In the genomic region with DNA sequence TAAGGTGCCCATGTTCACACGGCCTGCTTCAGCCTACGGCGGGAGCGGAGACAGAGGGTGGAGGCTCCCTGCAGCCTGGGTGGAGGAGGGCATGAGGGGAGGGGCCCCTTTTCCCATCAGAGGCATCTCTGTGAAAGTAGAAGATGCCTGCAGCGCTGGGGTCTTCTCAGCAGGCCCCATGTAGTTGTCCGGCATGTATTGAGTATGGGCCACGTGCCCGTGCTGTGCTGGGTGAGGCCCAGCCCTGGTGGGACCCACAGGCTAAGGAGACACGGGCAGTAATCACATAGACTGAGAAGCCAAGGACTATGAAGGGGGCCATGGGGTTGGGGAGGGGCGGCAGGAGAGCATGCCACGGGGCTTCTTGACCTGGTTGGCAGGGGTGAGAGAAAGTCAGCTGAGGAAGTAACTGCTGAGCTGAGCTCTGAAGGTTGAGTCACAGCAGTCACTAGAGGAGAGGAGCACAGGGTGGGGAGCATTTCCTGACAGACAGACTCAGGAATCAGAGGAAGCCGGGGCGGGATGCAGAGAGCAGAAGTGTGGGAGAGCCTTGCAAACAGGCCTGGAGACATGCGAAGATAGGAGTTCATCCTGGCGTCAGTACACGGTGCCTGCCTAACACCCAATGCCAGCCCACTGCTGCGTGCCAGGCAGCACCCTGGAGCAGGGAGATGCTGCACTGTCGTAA, we compare ENCODE assay signal across 17 cellular contexts. TPM values are rescaled to one million over a fixed set of nuclear protein-coding genes. Genes with fewer than 3 reads are reported as not detected.
DNase-seq lines count a peak whose midpoint lies in the region; ATAC-seq, FAIRE-seq and TF ChIP-seq lines count a peak whose summit lies in the region.
"Had no signal": no experiment of that assay in that cellular context is flagged by ENCODE, and none has a peak within 500 bp of the region (broad histone marks: within the 10 kb centered on the region; RNA-seq: fewer than 3 reads in every experiment).

No MANE protein-coding gene starts in this region.

- DNase-seq in HT1080 (ENCODE audit: low read depth) (peak; percentile 60), endothelial cell of umbilical vein (ENCODE audit: low read depth, low spot score) (peak; percentile 65), lung (ENCODE audit: low spot score) (no peak), C1 segment of cervical spinal cord (lab: John Stamatoyannopoulos, UW) (no peak), cortex of kidney (lab: John Stamatoyannopoulos, UW) (no peak)
- DNase-seq: amniotic stem cell; effector CD8-positive, alpha-beta T cell; gastrocnemius medialis; retina; stimulated activated naive CD4-positive, alpha-beta T cell had no signal

- H3K9me3 ChIP-seq in BLaER1 (no peaks in the 10 kb centered on the region), endothelial cell of umbilical vein (replicated peaks; ENCODE audit: control insufficient read depth, insufficient read depth, low read length) (no peaks in the 10 kb centered on the region), lung (ENCODE audit: control insufficient read depth in 2 of 2, insufficient read depth in 1 of 2, low read length in 1 of 2) (peaks cover 0 to 2% of the 10 kb centered on the region in 2 donors)
- H3K9me3 ChIP-seq: gastrocnemius medialis had no signal

- dilution Hi-C loops in endothelial cell of umbilical vein (cut with MboI; ENCODE audit: extremely low pct_ligation_motif_present, low sequenced_read_pairs), result no loop called here

- POLR2A ChIA-PET in endothelial cell of umbilical vein (lab: Charles Lee), result no interaction called here

- peaks cover 62% of the 10 kb centered on the region for H3K4me1 ChIP-seq in BLaER1
- H3K4me1 ChIP-seq in endothelial cell of umbilical vein (ENCODE audit: control insufficient read depth, extremely low read depth, insufficient read depth, low read length), result peaks cover 8% of the 10 kb centered on the region
- peaks cover 0 to 8% of the 10 kb centered on the region in 2 donors for H3K4me1 ChIP-seq in lung (ENCODE audit: control insufficient read depth in 2 of 2, insufficient read depth in 2 of 2, low read length in 2 of 2)
- H3K4me1 ChIP-seq: gastrocnemius medialis had no signal

- no peaks in the 10 kb centered on the region for H3K79me2 ChIP-seq in endothelial cell of umbilical vein (ENCODE audit: control insufficient read depth, insufficient read depth, low read length)

- CTCF ChIA-PET in endothelial cell of umbilical vein (lab: Charles Lee), result interaction anchor here (0.7 to 2.5 kb wide), 2 partner anchors 9 to 556 kb away, joined by 3 to 6 read pairs; no protein-coding TSS in a partner anchor

- intact Hi-C loops in endothelial cell of umbilical vein (cut with micrococcal nuclease), result loop anchor here (5.0 kb wide), 1 partner anchor 260 kb away; no protein-coding TSS in a partner anchor

- H3K27ac ChIP-seq in BLaER1 (peak overlapping the region; percentile 63), endothelial cell of umbilical vein (ENCODE audit: insufficient read depth, low read depth, low read length) (no peak overlapping the region), lung (ENCODE audit: low read depth in 1 of 2, low read length in 1 of 2) (peak overlapping the region in 1 of 2 donors; percentile 26)
- H3K27ac ChIP-seq: gastrocnemius medialis, SK-N-MC had no signal

- TF ChIP-seq CTCF in endothelial cell of umbilical vein (IDR thresholded peaks at IDR 0.05; ENCODE audit: extremely low read depth in 1 of 2, insufficient read depth in 1 of 2, low read depth in 1 of 2, low read length in 2 of 2) (no peak), lung (IDR thresholded peaks at IDR 0.05; ENCODE audit: control extremely low read depth, extremely low read depth) (no peak)

- peak overlapping the region; percentile 10 for H2AFZ ChIP-seq in endothelial cell of umbilical vein (ENCODE audit: low read depth, low read length)

- no peaks in the 10 kb centered on the region for H3K9me1 ChIP-seq in endothelial cell of umbilical vein (replicated peaks; ENCODE audit: control insufficient read depth, extremely low read depth, insufficient read depth, low read length)

- H3K9ac ChIP-seq in BLaER1 (peak overlapping the region; percentile 20; the same call in 1 of the 2 replicates), endothelial cell of umbilical vein (replicated peaks; ENCODE audit: extremely low read depth, insufficient read depth, low read length) (no peak overlapping the region)

- TF ChIP-seq POLR2A in endothelial cell of umbilical vein (IDR thresholded peaks at IDR 0.05; ENCODE audit: low read depth, low read length), result no peak

- ATAC-seq in lung (ENCODE audit: insufficient read depth, low FRiP score) (peak; percentile 53), GM21786 (IDR thresholded peaks at IDR 0.05; ENCODE audit: unreplicated experiment) (no peak), HG03039 (IDR thresholded peaks at IDR 0.05; ENCODE audit: unreplicated experiment) (no peak)
- ATAC-seq: gastrocnemius medialis, WTC11 had no signal

- BruUV-seq in endothelial cell of umbilical vein (replicated peaks; lab: Mats Ljungman, UMichigan), result no TSS peak

- H4K20me1 ChIP-seq in BLaER1 (no peaks in the 10 kb centered on the region), endothelial cell of umbilical vein (replicated peaks; ENCODE audit: control insufficient read depth, extremely low read depth, insufficient read depth, low read length) (no peaks in the 10 kb centered on the region)

- H3K4me3 ChIP-seq in BLaER1 (no peak overlapping the region), endothelial cell of umbilical vein (replicated peaks in 1 of 3; ENCODE audit: insufficient read depth in 1 of 3, low read depth in 1 of 3, low read length in 3 of 3) (no peak overlapping the region), lung (no peak overlapping the region)
- H3K4me3 ChIP-seq: gastrocnemius medialis, SK-N-MC had no signal

- peak overlapping the region; percentile 61 for H3K4me2 ChIP-seq in BLaER1
- H3K4me2 ChIP-seq in endothelial cell of umbilical vein (ENCODE audit: insufficient read depth, low read length), result no peak overlapping the region

- H3K36me3 ChIP-seq in BLaER1 (peaks cover 18% of the 10 kb centered on the region; the same call in 1 of the 2 replicates), endothelial cell of umbilical vein (ENCODE audit: control insufficient read depth in 2 of 2, extremely low read depth in 1 of 2, insufficient read depth in 2 of 2, low read length in 2 of 2) (peaks cover 0 to 1% of the 10 kb centered on the region in 2 experiments), lung (ENCODE audit: control insufficient read depth in 2 of 2, insufficient read depth in 2 of 2, low read length in 2 of 2) (peaks cover 0 to 65% of the 10 kb centered on the region in 2 donors)

- WGBS in lung, 2 donors, result 66 to 67% methylated on average over 18 of the region's 18 CpGs

- peak; percentile 95 for FAIRE-seq in endothelial cell of umbilical vein (lab: Jason Lieb, UNC)
- FAIRE-seq: H1, keratinocyte had no signal

- H3K27me3 ChIP-seq in BLaER1 (no peaks in the 10 kb centered on the region), endothelial cell of umbilical vein (ENCODE audit: control insufficient read depth in 2 of 2, insufficient read depth in 2 of 2, low read length in 2 of 2) (no peaks in the 10 kb centered on the region), lung (ENCODE audit: control insufficient read depth, insufficient read depth) (no peaks in the 10 kb centered on the region)
- H3K27me3 ChIP-seq: gastrocnemius medialis had no signal

TF ChIP-seq in endothelial cell of umbilical vein, 7 proteins besides CTCF, POLR2A, EP300 and RAD21:
- TF ChIP-seq, protein P1, sequence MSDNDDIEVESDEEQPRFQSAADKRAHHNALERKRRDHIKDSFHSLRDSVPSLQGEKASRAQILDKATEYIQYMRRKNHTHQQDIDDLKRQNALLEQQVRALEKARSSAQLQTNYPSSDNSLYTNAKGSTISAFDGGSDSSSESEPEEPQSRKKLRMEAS (IDR thresholded peaks at IDR 0.05; ENCODE audit: insufficient read depth, insufficient read length), result no peak
- TF ChIP-seq FOS (IDR thresholded peaks at IDR 0.05; ENCODE audit: borderline replicate concordance, insufficient read depth, low read length) (peak; percentile 58), GATA2 (IDR thresholded peaks at IDR 0.05; ENCODE audit: insufficient read depth, insufficient read length, low read depth, low read length) (no peak), MYC (IDR thresholded peaks at IDR 0.05; ENCODE audit: low read depth, low read length) (no peak), EZH2 (IDR thresholded peaks at IDR 0.05; ENCODE audit: borderline replicate concordance, low read depth, low read length, severe bottlenecking) (no peak), POLR2AphosphoS5 (IDR thresholded peaks at IDR 0.05; ENCODE audit: insufficient read depth, low read depth, low read length) (peak; percentile 28), JUN (IDR thresholded peaks at IDR 0.05; ENCODE audit: borderline replicate concordance, insufficient read depth, insufficient read length, low read depth) (no peak)
TF ChIP-seq in endothelial cell of umbilical vein: peak in this region for 2.

RNA-seq across cellular contexts. Expression of a gene that starts 21.6 kb away (rescaled TPM):
- total RNA-seq in HT1080 (2014; rRNA removed; shearing (Covaris generic)), result 24.5 and 29.1 TPM in 2 replicates
- 12.2 and 13.0 TPM in 2 replicates for polyA plus RNA-seq in HT1080 (2015; cell fraction: cytosol; rRNA removed)
- 19.3 and 21.6 TPM in 2 replicates for polyA plus RNA-seq in HT1080 (2015; cell fraction: nucleus; rRNA removed)
- total RNA-seq in endothelial cell of umbilical vein (12.5 and 17.1 TPM in 2 replicates), lung (10 to 100 TPM; 16.4 to 28.1 TPM)
- polyA plus RNA-seq in endothelial cell of umbilical vein (18.1 and 19.3 TPM in 2 replicates), lung (10 to 100 TPM; 17.8 to 19.6 TPM)
- polyA plus RNA-seq in endothelial cell of umbilical vein (2011; cell fraction: cytosol; rRNA removed), result 10.4 TPM in 2 replicates
- polyA plus RNA-seq in endothelial cell of umbilical vein (2011; cell fraction: nucleus; rRNA removed), result 18.3 and 19.6 TPM in 2 replicates
- polyA plus RNA-seq in endothelial cell of umbilical vein (2012), result 7.9 and 9.5 TPM in 2 replicates
- 23.9 and 29.4 TPM in 2 replicates for polyA minus RNA-seq in endothelial cell of umbilical vein
- polyA minus RNA-seq in endothelial cell of umbilical vein (2011; cell fraction: cytosol; rRNA and poly(A)+ RNA removed), result 14.2 TPM
- polyA minus RNA-seq in endothelial cell of umbilical vein (2011; cell fraction: nucleus; rRNA and poly(A)+ RNA removed), result 11.6 and 11.8 TPM in 2 replicates

RNA-seq across cellular contexts. Expression of a gene that starts 48.1 kb away (rescaled TPM):
- 35.8 and 38.6 TPM in 2 replicates for total RNA-seq in HT1080 (2014; rRNA removed; shearing (Covaris generic))
- 24.2 and 25.8 TPM in 2 replicates for polyA plus RNA-seq in HT1080 (2015; cell fraction: cytosol; rRNA removed)
- polyA plus RNA-seq in HT1080 (2015; cell fraction: nucleus; rRNA removed), result 47.6 and 48.4 TPM in 2 replicates
- total RNA-seq in endothelial cell of umbilical vein (7.3 and 9.4 TPM in 2 replicates), lung (10 to 100 TPM; 27.4 to 50.5 TPM)
- polyA plus RNA-seq in endothelial cell of umbilical vein (5.7 and 6.8 TPM in 2 replicates), lung (10 to 100 TPM; 16.2 to 30.7 TPM)
- polyA plus RNA-seq in endothelial cell of umbilical vein (2011; cell fraction: cytosol; rRNA removed), result 4.5 and 5.3 TPM in 2 replicates
- 14.8 and 14.9 TPM in 2 replicates for polyA plus RNA-seq in endothelial cell of umbilical vein (2011; cell fraction: nucleus; rRNA removed)
- 4.5 and 6.5 TPM in 2 replicates for polyA plus RNA-seq in endothelial cell of umbilical vein (2012)
- 5.6 and 6.3 TPM in 2 replicates for polyA minus RNA-seq in endothelial cell of umbilical vein
- polyA minus RNA-seq in endothelial cell of umbilical vein (2011; cell fraction: cytosol; rRNA and poly(A)+ RNA removed), result 11.8 TPM
- 3.5 and 4.9 TPM in 2 replicates for polyA minus RNA-seq in endothelial cell of umbilical vein (2011; cell fraction: nucleus; rRNA and poly(A)+ RNA removed)

Comparison
In these comparisons a context has a peak if more than half of its experiments do, and no peak if none do; other contexts are left out.
1. DNase-seq: peak in HT1080 (single experiment) and endothelial cell of umbilical vein (single experiment); none in lung (single experiment), C1 segment of cervical spinal cord (0 of 14) and cortex of kidney (single experiment).